ENCODE assay signal across 13 cellular contexts in the genomic region with DNA sequence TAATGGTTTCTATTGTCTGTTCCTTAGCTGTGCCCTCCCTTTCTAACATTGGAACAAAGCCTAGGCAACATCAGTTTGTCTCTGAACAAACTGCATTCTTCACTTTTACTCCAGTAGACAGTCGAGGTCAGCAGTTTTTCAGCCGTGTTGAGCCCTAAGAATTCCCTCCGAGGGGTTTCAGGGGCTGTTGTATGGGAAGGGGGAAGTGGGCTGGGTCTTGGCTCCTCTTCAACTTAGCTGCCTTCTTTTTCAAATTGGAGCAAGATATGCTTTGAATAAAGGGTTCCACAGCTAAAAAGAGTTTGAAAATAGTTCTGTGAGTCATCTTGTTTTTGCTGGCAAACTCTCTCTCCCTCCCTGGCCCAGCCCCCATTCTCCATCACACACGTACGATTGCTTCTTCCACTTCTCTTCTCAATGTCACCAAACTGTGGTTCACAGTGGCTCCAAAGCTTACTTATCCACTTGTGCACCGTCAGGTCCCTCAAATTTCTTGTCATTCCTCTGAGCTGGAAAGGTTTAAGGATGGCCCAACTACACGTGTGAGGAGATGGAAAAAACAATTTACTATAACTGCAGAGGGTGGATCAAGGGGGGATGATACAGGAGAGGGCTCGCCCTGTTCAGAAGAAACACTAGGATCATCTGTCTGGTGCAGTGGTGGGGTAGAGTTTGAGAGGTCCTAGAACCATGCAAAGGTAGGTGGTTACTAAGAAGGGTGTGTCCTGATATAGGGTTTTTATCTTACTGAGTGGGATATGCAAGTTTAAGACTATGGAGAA.
DNase-seq lines count a peak whose midpoint lies in the region; ATAC-seq and TF ChIP-seq lines count a peak whose summit lies in the region.
"Had no signal": no experiment of that assay in that cellular context is flagged by ENCODE, and none has a peak within 500 bp of the region (broad histone marks: within the 10 kb centered on the region; RNA-seq: fewer than 3 reads in every experiment).

No MANE protein-coding gene starts in this region.

- no peak for TF ChIP-seq CTCF in AG09309 (IDR thresholded peaks at IDR 0.05; ENCODE audit: control insufficient read depth, insufficient read depth, low read depth, low read length, missing control alignments)
- TF ChIP-seq CTCF in coronary artery (IDR thresholded peaks at IDR 0.05): no peak

- no peak for ATAC-seq in HG03135 (IDR thresholded peaks at IDR 0.05; ENCODE audit: unreplicated experiment)
- ATAC-seq: upper lobe of right lung had no signal

- no peaks in the 10 kb centered on the region for H3K9me3 ChIP-seq in muscle layer of duodenum (ENCODE audit: control insufficient read depth in 1 of 2, low read length in 2 of 2)
- H3K9me3 ChIP-seq: upper lobe of right lung had no signal

- no peaks in the 10 kb centered on the region for H3K27me3 ChIP-seq in muscle layer of duodenum (ENCODE audit: low read depth, low read length)
- H3K27me3 ChIP-seq: BLaER1, upper lobe of right lung had no signal

- no peaks in the 10 kb centered on the region for H3K36me3 ChIP-seq in muscle layer of duodenum (ENCODE audit: control insufficient read depth in 1 of 2, insufficient read depth in 2 of 2, low read length in 2 of 2)
- H3K36me3 ChIP-seq: BLaER1, upper lobe of right lung had no signal

- H3K4me3 ChIP-seq in AG09309 (ENCODE audit: control insufficient read depth, low read depth, low read length) (peak overlapping the region; percentile 13), coronary artery (peak overlapping the region; percentile 40), muscle layer of duodenum (ENCODE audit: low read depth in 1 of 2, low read length in 2 of 2) (no peak overlapping the region)
- H3K4me3 ChIP-seq: BLaER1, upper lobe of right lung had no signal

- no peak for DNase-seq in AG09309 (ENCODE audit: low read depth)
- DNase-seq in NCI-H446 treated with DMSO at 0.1 percent for 48 hours (lab: John Stamatoyannopoulos, UW): peak; percentile 23
- no peak for DNase-seq in coronary artery (ENCODE audit: low spot score)
- DNase-seq in NCI-H187 treated with DMSO at 0.1 percent for 48 hours (lab: John Stamatoyannopoulos, UW): no peak
- no peak for DNase-seq in NCI-H2029 treated with DMSO at 0.1 percent for 48 hours (lab: John Stamatoyannopoulos, UW)
- no peak for DNase-seq in stimulated activated naive CD4-positive, alpha-beta T cell treated with Interleukin-2 at 50 U/mL for 16 hours (lab: John Stamatoyannopoulos, UW)
- DNase-seq: activated CD4-positive, alpha-beta T cell treated with anti-CD3 and anti-CD28 coated beads for 1 hour; activated gamma-delta T cell treated with Interleukin-2 at 50 U/mL for 16 hours; kidney; upper lobe of right lung had no signal

- H3K27ac ChIP-seq in coronary artery (peak overlapping the region in 1 of 2 donors; percentile 43), muscle layer of duodenum (ENCODE audit: low read length) (peak overlapping the region; percentile 26)
- H3K27ac ChIP-seq: BLaER1, upper lobe of right lung had no signal

- peaks cover 6 to 10% of the 10 kb centered on the region in 2 donors for H3K4me1 ChIP-seq in muscle layer of duodenum (ENCODE audit: control insufficient read depth in 1 of 2, insufficient read depth in 2 of 2, low read length in 2 of 2)

Comparison
In these comparisons a context has a peak if more than half of its experiments do, and no peak if none do; other contexts are left out.
1. H3K4me3 ChIP-seq: peak in AG09309 (single experiment) and coronary artery (single experiment); none in muscle layer of duodenum (0 of 2).